In the genomic region with DNA sequence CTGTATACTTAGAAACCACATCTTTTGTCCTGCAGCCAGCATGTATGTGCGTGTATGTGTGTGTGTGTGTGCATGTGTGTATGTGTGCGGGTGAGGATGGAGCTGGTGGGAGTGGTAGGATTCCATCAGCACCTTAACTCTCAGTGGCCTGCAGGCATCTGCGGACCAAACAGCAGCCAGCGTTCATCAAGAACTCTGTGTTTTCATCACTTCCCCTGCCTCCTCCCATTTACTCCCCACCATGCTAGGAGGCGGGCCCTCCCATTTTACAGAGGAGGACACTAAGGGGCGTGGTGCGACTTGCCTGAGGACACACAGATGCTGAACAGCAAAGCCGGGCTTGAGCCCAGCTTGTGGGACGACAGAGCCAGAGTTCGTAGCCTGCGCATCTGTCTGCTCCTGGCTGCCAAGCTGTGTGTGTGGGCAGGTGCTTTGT, we compare ENCODE assay signal across 9 cellular contexts. TPM values are rescaled to one million over a fixed set of nuclear protein-coding genes. Genes with fewer than 3 reads are reported as not detected.
DNase-seq lines count a peak whose midpoint lies in the region; ATAC-seq and TF ChIP-seq lines count a peak whose summit lies in the region.
"Had no signal": no experiment of that assay in that cellular context is flagged by ENCODE, and none has a peak within 500 bp of the region (broad histone marks: within the 10 kb centered on the region; RNA-seq: fewer than 3 reads in every experiment).

No MANE protein-coding gene starts in this region.

- no peak overlapping the region for H2AK5ac ChIP-seq in IMR-90 (ENCODE audit: low read depth, low read length)

- H2AK9ac ChIP-seq in IMR-90 (replicated peaks; ENCODE audit: low read depth, low read length, poor library complexity) = peak overlapping the region; percentile 70

- in situ Hi-C loops in IMR-90 (cut with MboI; ENCODE audit: low sequenced_read_pairs) = no loop called here

- no peaks in the 10 kb centered on the region for H3K9me1 ChIP-seq in IMR-90 (ENCODE audit: insufficient read depth, low read length)

- intact Hi-C loops in IMR-90 (cut with micrococcal nuclease) (no loop called here), left colon (cut with DNase I, micrococcal nuclease) (no loop called here)

- no peak for TF ChIP-seq RAD21 in IMR-90 (IDR thresholded peaks at IDR 0.05; ENCODE audit: low read length)

- no peak for TF ChIP-seq CTCF in IMR-90 (conservative IDR thresholded peaks at IDR 0.05; ENCODE audit: low read depth, low read length)
- TF ChIP-seq CTCF in VCaP (conservative IDR thresholded peaks at IDR 0.05) = no peak

- H3K27ac ChIP-seq in IMR-90 (ENCODE audit: insufficient read depth, low read length) (no peak overlapping the region), VCaP (peak overlapping the region; percentile 43)

- 0% methylated on average over 3 of the region's 11 CpGs; no CpG with 5 or more reads in 1 of the 2 experiments for WGBS in IMR-90 (ENCODE audit: extremely low coverage in 2 of 2, insufficient read length in 1 of 2), 2 experiments

- H3K56ac ChIP-seq in IMR-90 (ENCODE audit: extremely low read depth, insufficient read depth, low read length) = no peak overlapping the region

- peaks cover 77% of the 10 kb centered on the region for H3K27me3 ChIP-seq in IMR-90 (ENCODE audit: control insufficient read depth, insufficient read depth, low read length)

- no peak overlapping the region for H2AFZ ChIP-seq in IMR-90 (replicated peaks; ENCODE audit: low read length, poor library complexity)

- peaks cover 5% of the 10 kb centered on the region; the same call in 1 of the 2 replicates for H3K4me1 ChIP-seq in IMR-90 (ENCODE audit: control insufficient read depth, insufficient read depth, low read length)

- no peak overlapping the region for H3K23ac ChIP-seq in IMR-90 (ENCODE audit: low read depth, low read length)

- no peaks in the 10 kb centered on the region for H3K79me1 ChIP-seq in IMR-90 (ENCODE audit: low read depth in 1 of 2, low read length in 2 of 2)

- ATAC-seq in IMR-90 (ENCODE audit: low read depth) (peak; percentile 64), left colon (peak; percentile 24), HG03432 (IDR thresholded peaks at IDR 0.05; ENCODE audit: unreplicated experiment) (no peak), HG03520 (IDR thresholded peaks at IDR 0.05; ENCODE audit: unreplicated experiment) (no peak), GM21447 (IDR thresholded peaks at IDR 0.05; ENCODE audit: unreplicated experiment) (no peak)

- TF ChIP-seq POLR2A in IMR-90 (IDR thresholded peaks at IDR 0.05; ENCODE audit: low read depth, low read length) = no peak

- no peak overlapping the region for H4K5ac ChIP-seq in IMR-90 (ENCODE audit: low read depth, low read length)

- no peak overlapping the region for H4K8ac ChIP-seq in IMR-90 (ENCODE audit: low read depth in 2 of 2, low read length in 2 of 2)

- no peak overlapping the region for H3K4ac ChIP-seq in IMR-90 (ENCODE audit: low read depth, low read length)

- H3K14ac ChIP-seq in IMR-90 (replicated peaks; ENCODE audit: low read depth, low read length) = no peak overlapping the region

- no peaks in the 10 kb centered on the region for H3K36me3 ChIP-seq in IMR-90 (ENCODE audit: control insufficient read depth, insufficient read depth, low read length)

- no peak overlapping the region for H3K4me3 ChIP-seq in IMR-90 (ENCODE audit: insufficient read depth, low read depth, low read length)

- POLR2A ChIA-PET in IMR-90 (lab: Charles Lee; ENCODE audit: unreplicated experiment) = no interaction called here

- DNase-seq in COR-L47 (lab: John Stamatoyannopoulos, UW) = peak; percentile 71
- peak; percentile 4 for DNase-seq in IMR-90
- peak; percentile 31 to 44 for DNase-seq in left colon
- no peak for DNase-seq in globus pallidus (ENCODE audit: low spot score)
- DNase-seq: NCI-H2029 had no signal

- no peak overlapping the region for H4K91ac ChIP-seq in IMR-90 (ENCODE audit: insufficient read depth, low read depth, low read length)

- dilution Hi-C loops in IMR-90 (cut with HindIII; ENCODE audit: low sequenced_read_pairs, unreplicated experiment) = no loop called here

- H3K18ac ChIP-seq in IMR-90 (ENCODE audit: low read depth, low read length) = no peak overlapping the region

- H2BK20ac ChIP-seq in IMR-90 (ENCODE audit: low read depth, low read length) = no peak overlapping the region

- BruUV-seq in IMR-90 (replicated peaks; lab: Mats Ljungman, UMichigan) = no TSS peak

- H2BK15ac ChIP-seq in IMR-90 (ENCODE audit: low read depth, low read length) = no peak overlapping the region

- no peak overlapping the region for H2BK5ac ChIP-seq in IMR-90 (ENCODE audit: low read depth, low read length, poor library complexity, severe bottlenecking)

- no peak overlapping the region for H2BK120ac ChIP-seq in IMR-90 (ENCODE audit: low read depth, low read length)

- H3K4me2 ChIP-seq in IMR-90 (ENCODE audit: low read depth, low read length) = no peak overlapping the region; the same call in 1 of the 2 replicates

- no peak overlapping the region for H3K9ac ChIP-seq in IMR-90 (ENCODE audit: low read depth, low read length)

- CTCF ChIA-PET in IMR-90 (lab: Yijun Ruan, JAX) = no interaction called here

- no peaks in the 10 kb centered on the region for H3K9me3 ChIP-seq in IMR-90 (ENCODE audit: control insufficient read depth, insufficient read depth, low read length)

- H4K20me1 ChIP-seq in IMR-90 (ENCODE audit: insufficient read depth, low read length) = no peaks in the 10 kb centered on the region

TF ChIP-seq in IMR-90, 13 proteins besides CTCF, POLR2A, EP300 and RAD21:
- TF ChIP-seq MXI1 (IDR thresholded peaks at IDR 0.05; ENCODE audit: borderline replicate concordance, low read depth, low read length) (no peak), RCOR1 (IDR thresholded peaks at IDR 0.05; ENCODE audit: insufficient replicate concordance, low read length) (no peak), BHLHE40 (IDR thresholded peaks at IDR 0.05; ENCODE audit: low read depth, low read length) (no peak), CHD1 (IDR thresholded peaks at IDR 0.05; ENCODE audit: low read depth, low read length) (no peak), SMC3 (IDR thresholded peaks at IDR 0.05; ENCODE audit: low read depth, low read length) (no peak), MAFK (IDR thresholded peaks at IDR 0.05; ENCODE audit: low read depth, low read length) (no peak), NFE2L2 (IDR thresholded peaks at IDR 0.05; ENCODE audit: low read depth, low read length) (no peak), FOS (IDR thresholded peaks at IDR 0.05; ENCODE audit: low read depth, low read length) (no peak), MAZ (IDR thresholded peaks at IDR 0.05; ENCODE audit: borderline replicate concordance, low read depth, low read length) (no peak), CEBPB (IDR thresholded peaks at IDR 0.05; ENCODE audit: low read depth, low read length) (no peak), RFX5 (IDR thresholded peaks at IDR 0.05; ENCODE audit: low read depth, low read length) (no peak)
- TF ChIP-seq, protein P1, sequence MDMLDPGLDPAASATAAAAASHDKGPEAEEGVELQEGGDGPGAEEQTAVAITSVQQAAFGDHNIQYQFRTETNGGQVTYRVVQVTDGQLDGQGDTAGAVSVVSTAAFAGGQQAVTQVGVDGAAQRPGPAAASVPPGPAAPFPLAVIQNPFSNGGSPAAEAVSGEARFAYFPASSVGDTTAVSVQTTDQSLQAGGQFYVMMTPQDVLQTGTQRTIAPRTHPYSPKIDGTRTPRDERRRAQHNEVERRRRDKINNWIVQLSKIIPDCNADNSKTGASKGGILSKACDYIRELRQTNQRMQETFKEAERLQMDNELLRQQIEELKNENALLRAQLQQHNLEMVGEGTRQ (IDR thresholded peaks at IDR 0.05; ENCODE audit: low read depth, low read length) = no peak
- TF ChIP-seq, protein P2, sequence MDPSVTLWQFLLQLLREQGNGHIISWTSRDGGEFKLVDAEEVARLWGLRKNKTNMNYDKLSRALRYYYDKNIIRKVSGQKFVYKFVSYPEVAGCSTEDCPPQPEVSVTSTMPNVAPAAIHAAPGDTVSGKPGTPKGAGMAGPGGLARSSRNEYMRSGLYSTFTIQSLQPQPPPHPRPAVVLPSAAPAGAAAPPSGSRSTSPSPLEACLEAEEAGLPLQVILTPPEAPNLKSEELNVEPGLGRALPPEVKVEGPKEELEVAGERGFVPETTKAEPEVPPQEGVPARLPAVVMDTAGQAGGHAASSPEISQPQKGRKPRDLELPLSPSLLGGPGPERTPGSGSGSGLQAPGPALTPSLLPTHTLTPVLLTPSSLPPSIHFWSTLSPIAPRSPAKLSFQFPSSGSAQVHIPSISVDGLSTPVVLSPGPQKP (IDR thresholded peaks at IDR 0.05; ENCODE audit: borderline replicate concordance, low read depth, low read length) = no peak
TF ChIP-seq in IMR-90: peak in this region for 0.

RNA-seq across cellular contexts. Expression of a gene that starts 8.9 kb away (rescaled TPM):
- under 0.01 and 0.18 TPM in 2 replicates for total RNA-seq in IMR-90 (2012; rRNA removed)
- 0.19 and 0.57 TPM in 2 replicates for polyA plus RNA-seq in IMR-90 (2012; rRNA removed)
- polyA plus RNA-seq in IMR-90 (2012; cell fraction: cytosol; rRNA removed) = 0.41 and 0.70 TPM in 2 replicates
- 0.18 and 0.34 TPM in 2 replicates for polyA plus RNA-seq in IMR-90 (2012; cell fraction: nucleus; rRNA removed; ENCODE audit: low replicate concordance)
- 1 to 10 TPM; 1.1 TPM for total RNA-seq in left colon

Comparison
In these comparisons a context has a peak if more than half of its experiments do, and no peak if none do; other contexts are left out.
1. ATAC-seq: peak in IMR-90 (single experiment) and left colon (single experiment); none in HG03432 (single experiment), HG03520 (single experiment) and GM21447 (single experiment).